ENCODE assay signal across 9 cellular contexts in the genomic region with DNA sequence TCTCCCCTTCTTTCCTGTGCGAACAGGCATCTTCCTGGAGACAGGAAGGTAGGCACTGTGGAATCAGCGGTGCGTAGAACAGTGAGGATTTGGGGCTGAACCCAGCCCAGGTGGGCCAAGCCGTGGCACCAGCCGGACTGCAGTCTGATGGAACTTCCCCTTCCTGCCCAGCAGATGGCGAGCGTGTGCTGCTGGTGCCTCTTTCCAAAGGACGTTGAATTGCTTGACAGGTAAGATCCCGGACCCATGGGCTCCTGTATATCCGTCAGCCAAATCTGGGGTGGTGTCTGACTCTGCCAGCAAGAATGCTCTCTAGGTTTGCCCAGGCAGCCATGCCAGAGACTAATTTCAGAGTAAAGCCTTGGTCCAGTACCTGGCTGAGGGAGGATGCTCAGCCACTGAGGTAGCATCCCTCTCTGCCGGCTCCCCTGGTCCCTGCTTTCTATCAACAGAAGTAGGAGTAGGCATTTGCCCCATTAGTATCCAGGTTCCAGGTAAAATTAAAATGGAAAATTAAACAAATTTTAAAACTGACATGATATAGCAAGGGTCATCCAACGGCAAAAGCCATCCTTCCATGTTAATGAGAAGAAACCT. TPM values are rescaled to one million over a fixed set of nuclear protein-coding genes. Genes with fewer than 3 reads are reported as not detected.
DNase-seq lines count a peak whose midpoint lies in the region; ATAC-seq, FAIRE-seq and TF ChIP-seq lines count a peak whose summit lies in the region.
"Had no signal": no experiment of that assay in that cellular context is flagged by ENCODE, and none has a peak within 500 bp of the region (broad histone marks: within the 10 kb centered on the region; RNA-seq: fewer than 3 reads in every experiment).

No MANE protein-coding gene starts in this region.

- H2AFZ ChIP-seq in DND-41 (ENCODE audit: low read depth, low read length), result no peak overlapping the region
- H2AFZ ChIP-seq in GM12878 (ENCODE audit: control insufficient read depth, low read depth, low read length), result no peak overlapping the region

- TF ChIP-seq POLR2A in Peyer's patch (IDR thresholded peaks at IDR 0.05), result no peak
- no peak for TF ChIP-seq POLR2A in GM12878 (IDR thresholded peaks at IDR 0.05; ENCODE audit: low read depth, low read length)

- no peaks in the 10 kb centered on the region for H3K79me2 ChIP-seq in DND-41 (ENCODE audit: insufficient read depth, low read length)
- no peaks in the 10 kb centered on the region for H3K79me2 ChIP-seq in GM12878 (ENCODE audit: control insufficient read depth, insufficient read depth, low read length)

- no peak overlapping the region for H3K27ac ChIP-seq in DND-41 (ENCODE audit: low read length)
- no peak overlapping the region for H3K27ac ChIP-seq in Peyer's patch
- no peak overlapping the region for H3K27ac ChIP-seq in GM12878 (ENCODE audit: control insufficient read depth, insufficient read depth)
- H3K27ac ChIP-seq: SJSA1 had no signal

- H3K4me3 ChIP-seq in DND-41 (ENCODE audit: low read depth in 1 of 2, low read length in 2 of 2) (no peak overlapping the region), Peyer's patch (no peak overlapping the region), GM12878 (no peak overlapping the region)
- H3K4me3 ChIP-seq: SJSA1 had no signal

- H3K36me3 ChIP-seq in DND-41 (ENCODE audit: insufficient read depth, low read length) (no peaks in the 10 kb centered on the region), Peyer's patch (no peaks in the 10 kb centered on the region), GM12878 (ENCODE audit: control insufficient read depth in 2 of 2, insufficient read depth in 2 of 2, low read length in 1 of 2) (no peaks in the 10 kb centered on the region)
- H3K36me3 ChIP-seq: SJSA1 had no signal

- H3K9ac ChIP-seq in DND-41 (ENCODE audit: low read depth, low read length) (no peak overlapping the region), GM12878 (ENCODE audit: control insufficient read depth, insufficient read depth, low read length) (no peak overlapping the region)

- H3K4me1 ChIP-seq in DND-41 (ENCODE audit: insufficient read depth, low read length) (no peaks in the 10 kb centered on the region), Peyer's patch (no peaks in the 10 kb centered on the region), GM12878 (ENCODE audit: control insufficient read depth, insufficient read depth, low read length) (no peaks in the 10 kb centered on the region)
- H3K4me1 ChIP-seq: SJSA1 had no signal

- CTCF ChIA-PET in GM12878 (lab: Yijun Ruan, JAX), result interaction anchor here (0.7 to 2.8 kb wide), 6 partner anchors 10 to 62 kb away, joined by 3 to 48 read pairs (median 7); no protein-coding TSS in a partner anchor

- H3K4me2 ChIP-seq in DND-41 (ENCODE audit: insufficient read depth, low read length) (no peak overlapping the region), GM12878 (ENCODE audit: control insufficient read depth, insufficient read depth) (no peak overlapping the region)

- in situ Hi-C loops in GM12878 (cut with MboI), result loop anchor here (5.0 kb wide), 1 partner anchor 65 kb away; no protein-coding TSS in a partner anchor

- BruUV-seq in GM12878 (replicated peaks; lab: Mats Ljungman, UMichigan), result no TSS peak

- POLR2A ChIA-PET in GM12878 (lab: Charles Lee), result interaction anchor here (0.9 kb wide), 1 partner anchor 61 kb away, joined by 3 read pairs; no protein-coding TSS in a partner anchor

- peak; percentile 56 for ATAC-seq in DND-41 (ENCODE audit: insufficient read depth, low read depth)
- peak; percentile 91 for ATAC-seq in GM12878
- no peak for ATAC-seq in GM18909 (IDR thresholded peaks at IDR 0.05; ENCODE audit: poor library complexity, unreplicated experiment)

- SMC1A ChIA-PET in GM12878 (lab: Charles Lee; ENCODE audit: uncharacterized antibody, unreplicated experiment), result interaction anchor here (0.7 to 2.3 kb wide), 4 partner anchors 62 to 166 kb away, joined by 5 to 16 read pairs (median 8); no protein-coding TSS in a partner anchor

- peak; percentile 96 for TF ChIP-seq RAD21 in GM12878 (IDR thresholded peaks at IDR 0.05; ENCODE audit: insufficient read depth, low read depth, low read length)

- no peak for TF ChIP-seq EP300 in GM12878 (IDR thresholded peaks at IDR 0.05; ENCODE audit: borderline replicate concordance in 1 of 2, control insufficient read depth in 1 of 2, low read depth in 2 of 2, low read length in 2 of 2)

- intact Hi-C loops in GM12878 (cut with micrococcal nuclease; ENCODE audit: unreplicated experiment), result loop anchor here (1.0 to 5.0 kb wide), 2 partner anchors 62 to 420 kb away; no protein-coding TSS in a partner anchor

- RAD21 ChIA-PET in GM12878 (lab: Charles Lee; ENCODE audit: unreplicated experiment), result interaction anchor here (1.1 to 1.7 kb wide), 2 partner anchors 61 to 71 kb away, joined by 3 to 9 read pairs; no protein-coding TSS in a partner anchor

- FAIRE-seq in GM12878 (lab: Jason Lieb, UNC), result peak; percentile 98

- H4K20me1 ChIP-seq in DND-41 (ENCODE audit: insufficient read depth, low read length) (no peaks in the 10 kb centered on the region), GM12878 (ENCODE audit: control insufficient read depth, insufficient read depth) (no peaks in the 10 kb centered on the region)

- H3K27me3 ChIP-seq in DND-41 (ENCODE audit: insufficient read depth, low read length, poor library complexity) (peaks cover 28% of the 10 kb centered on the region), Peyer's patch (no peaks in the 10 kb centered on the region), GM12878 (replicated peaks in 1 of 2; ENCODE audit: control insufficient read depth in 2 of 2, insufficient read depth in 2 of 2, low read length in 1 of 2) (no peaks in the 10 kb centered on the region; a peak in 3 of 4 replicates)

- peak; percentile 27 for DNase-seq in DND-41
- DNase-seq in HS-27A (ENCODE audit: low read depth), result peak; percentile 7
- DNase-seq in Peyer's patch, result peak; percentile 26 to 70 (median 59)
- no peak for DNase-seq in GM12878 (ENCODE audit: low read depth, low spot score)
- peak; percentile 94 for DNase-seq in iPS-NIHi7 (ENCODE audit: extremely low spot score)
- DNase-seq in stimulated activated CD8-positive, alpha-beta memory T cell treated with anti-CD3 and anti-CD28 coated beads, Interleukin-4, amount 100 ng/mL, for 48 hours, result peak; percentile 52
- DNase-seq in amniotic stem cell (lab: John Stamatoyannopoulos, UW), result no peak

- 18% methylated on average over 12 of the region's 12 CpGs for WGBS in GM12878 (ENCODE audit: insufficient coverage, insufficient replicate concordance, low lambda C conversion rate, missing lambda C conversion rate)

- TF ChIP-seq CTCF in DND-41 (IDR thresholded peaks at IDR 0.05; ENCODE audit: borderline replicate concordance, extremely low read depth, low read length, poor library complexity, severe bottlenecking) (peak; percentile 90), Peyer's patch (IDR thresholded peaks at IDR 0.05) (peak; percentile 66 to 87 (median 74)), GM12878 (IDR thresholded peaks at IDR 0.05 in 2 of 3, conservative IDR thresholded peaks at IDR 0.05 in 1 of 3; ENCODE audit: control insufficient read depth in 2 of 3, extremely low read depth in 1 of 3, insufficient read depth in 1 of 3, low read depth in 3 of 3, low read length in 3 of 3) (peak; percentile 93 to 97 (median 95))

- H3K9me3 ChIP-seq in DND-41 (ENCODE audit: insufficient read depth, low read length, severe bottlenecking) (no peaks in the 10 kb centered on the region), Peyer's patch (no peaks in the 10 kb centered on the region), GM12878 (replicated peaks; ENCODE audit: control insufficient read depth, insufficient read depth, low read length) (no peaks in the 10 kb centered on the region)
- H3K9me3 ChIP-seq: SJSA1 had no signal

TF ChIP-seq in GM12878, 131 proteins besides CTCF, POLR2A, EP300 and RAD21 (continues in another document):
- TF ChIP-seq TARDBP (IDR thresholded peaks at IDR 0.05; ENCODE audit: borderline replicate concordance) (no peak), TCF7 (IDR thresholded peaks at IDR 0.05; ENCODE audit: borderline replicate concordance) (no peak), NR2C1 (IDR thresholded peaks at IDR 0.05) (no peak), MXI1 (IDR thresholded peaks at IDR 0.05; ENCODE audit: low read depth, low read length) (no peak), HCFC1 (IDR thresholded peaks at IDR 0.05; ENCODE audit: low read length) (no peak), SMC3 (IDR thresholded peaks at IDR 0.05; ENCODE audit: borderline replicate concordance, low read length) (peak; percentile 100), KLF5 (IDR thresholded peaks at IDR 0.05; ENCODE audit: partially characterized antibody) (no peak)
- TF ChIP-seq, protein P1, sequence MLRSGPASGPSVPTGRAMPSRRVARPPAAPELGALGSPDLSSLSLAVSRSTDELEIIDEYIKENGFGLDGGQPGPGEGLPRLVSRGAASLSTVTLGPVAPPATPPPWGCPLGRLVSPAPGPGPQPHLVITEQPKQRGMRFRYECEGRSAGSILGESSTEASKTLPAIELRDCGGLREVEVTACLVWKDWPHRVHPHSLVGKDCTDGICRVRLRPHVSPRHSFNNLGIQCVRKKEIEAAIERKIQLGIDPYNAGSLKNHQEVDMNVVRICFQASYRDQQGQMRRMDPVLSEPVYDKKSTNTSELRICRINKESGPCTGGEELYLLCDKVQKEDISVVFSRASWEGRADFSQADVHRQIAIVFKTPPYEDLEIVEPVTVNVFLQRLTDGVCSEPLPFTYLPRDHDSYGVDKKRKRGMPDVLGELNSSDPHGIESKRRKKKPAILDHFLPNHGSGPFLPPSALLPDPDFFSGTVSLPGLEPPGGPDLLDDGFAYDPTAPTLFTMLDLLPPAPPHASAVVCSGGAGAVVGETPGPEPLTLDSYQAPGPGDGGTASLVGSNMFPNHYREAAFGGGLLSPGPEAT (IDR thresholded peaks at IDR 0.05; ENCODE audit: low read depth), result no peak

RNA-seq across cellular contexts. Expression of gene KCNA5, which starts 21.1 kb away (rescaled TPM):
- total RNA-seq in Peyer's patch (under 1 TPM in 1 of 4 donors, not detected in 3; 0.38 TPM), GM12878 (2014; rRNA removed) (0.11 and 0.16 TPM in 2 replicates), GM12878 (2014; rRNA removed; fragmentation: Illumina TruSeq; extraction: Trizol) (0.18 and 0.22 TPM in 2 replicates), GM12878 (2021) (0.29 and 0.44 TPM in 2 replicates)
- total RNA-seq in GM12878 (2013; cell fraction: nucleolus; rRNA removed), result not detected in 2 replicates
- not detected for polyA plus RNA-seq in GM12878 (2011; ENCODE audit: low read depth)
- polyA plus RNA-seq in GM12878 (2011; rRNA removed) (not detected in 2 replicates), GM12878 (2014; fragmentation: Illumina TruSeq; extraction: Trizol) (0.16 TPM in 2 replicates), GM12878 (2014; fragmentation: Nextera tagmentation; extraction: Ambion mirVana) (under 1 TPM in 1 of 2 experiments, not detected in 1; 0.11 TPM), GM12878 (2014; rRNA removed) (0.33 and 0.56 TPM in 2 replicates), GM12878 (2016; fragmentation: Nextera tagmentation; extraction: Ambion mirVana) (not detected)
- polyA plus RNA-seq in GM12878 (2011; cell fraction: cytosol; rRNA removed), result not detected in 2 replicates
- not detected in 2 replicates for polyA plus RNA-seq in GM12878 (2011; cell fraction: nucleus; rRNA removed)
- 0.07 TPM in 1 of 2 replicates, not detected in the other for polyA plus RNA-seq in GM12878 (2012)
- polyA minus RNA-seq in GM12878 (2011; rRNA and poly(A)+ RNA removed), result not detected in 2 replicates
- not detected in 2 replicates for polyA minus RNA-seq in GM12878 (2011; cell fraction: cytosol; rRNA and poly(A)+ RNA removed)
- polyA minus RNA-seq in GM12878 (2011; cell fraction: nucleus; rRNA and poly(A)+ RNA removed), result not detected in 2 replicates
- total RNA-seq: SJSA1 had no signal

Comparison
In these comparisons a context has a peak if more than half of its experiments do, and no peak if none do; other contexts are left out.
1. DNase-seq: peak in DND-41 (single experiment), HS-27A (single experiment), Peyer's patch (3 of 3), iPS-NIHi7 (single experiment) and stimulated activated CD8-positive, alpha-beta memory T cell treated with anti-CD3 and anti-CD28 coated beads, Interleukin-4, amount 100 ng/mL, for 48 hours (single experiment); none in GM12878 (single experiment) and amniotic stem cell (single experiment).
2. Peak in every context shown above with its lines, with median percentiles within 50 percentile points of each other: CTCF ChIP-seq.